In genomic region chr9:113949206-113950078, GRCh38 we compare ENCODE assay signal across 24 cellular contexts.
"Had no signal": no experiment of that assay in that cellular context is flagged by ENCODE, and none has a peak within 500 bp of the region (broad histone marks: within the 10 kb centered on the region; RNA-seq: fewer than 3 reads in every experiment).

No MANE protein-coding gene starts in this region.

- H3K27ac ChIP-seq: adrenal gland, ascending aorta, ovary, psoas muscle, skin epidermis, transverse colon, uterus had no signal

- H3K9me3 Mint-ChIP-seq: activated T-cell treated with anti-CD3 and anti-CD28 coated beads, Interleukin-2, amount 50 U/mL, for 4 hours; activated T-helper 2 cell treated with anti-CD3 and anti-CD28 coated beads, Interferon-gamma antibody, Interleukin-2, Interleukin-4, amounts not matched to agents 10 μg/mL and 5 μg/mL and 100 μg/mL, durations not matched to agents 14 hours and 24 hours and 36 hours; central memory CD8-positive, alpha-beta T cell; stimulated activated naive B cell treated with anti-CD40 and anti-IgM and Interleukin-4, amounts not matched to agents 10 μg/mL and 1 μg/mL and 100 μg/mL, for 72 hours; T-cell had no signal

- H3K36me3 Mint-ChIP-seq: activated naive CD8-positive, alpha-beta T cell; naive thymus-derived CD4-positive, alpha-beta T cell; T-cell had no signal

- H3K27me3 ChIP-seq: adrenal gland, ascending aorta, ovary, transverse colon, uterus had no signal

- H3K27me3 Mint-ChIP-seq: activated naive CD8-positive, alpha-beta T cell; stimulated activated naive B cell treated with anti-CD40 and anti-IgM and Interleukin-4, amounts not matched to agents 10 μg/mL and 1 μg/mL and 100 μg/mL, for 72 hours had no signal

- FAIRE-seq: colon, endometrium, kidney had no signal

- H3K4me1 Mint-ChIP-seq: central memory CD8-positive, alpha-beta T cell; T-cell had no signal

- H3K4me3 Mint-ChIP-seq: activated naive CD8-positive, alpha-beta T cell; activated T-cell treated with anti-CD3 and anti-CD28 coated beads, Interleukin-2, amount 50 U/mL, for 4 hours; central memory CD8-positive, alpha-beta T cell; naive thymus-derived CD4-positive, alpha-beta T cell; stimulated activated naive B cell treated with anti-CD40 and anti-IgM and Interleukin-4, amounts not matched to agents 10 μg/mL and 1 μg/mL and 100 μg/mL, for 72 hours; T-cell had no signal

- H3K9me3 ChIP-seq: adrenal gland, ascending aorta, ovary, psoas muscle, transverse colon, uterus had no signal

- H3K36me3 ChIP-seq: adrenal gland, ascending aorta, ovary, transverse colon, uterus had no signal

- H3K27ac Mint-ChIP-seq: activated naive CD8-positive, alpha-beta T cell; activated T-helper 2 cell treated with anti-CD3 and anti-CD28 coated beads, Interferon-gamma antibody, Interleukin-2, Interleukin-4, amounts not matched to agents 10 μg/mL and 5 μg/mL and 100 μg/mL, durations not matched to agents 14 hours and 24 hours and 36 hours; naive thymus-derived CD4-positive, alpha-beta T cell; stimulated activated naive B cell treated with anti-CD40 and anti-IgM and Interleukin-4, amounts not matched to agents 10 μg/mL and 1 μg/mL and 100 μg/mL, for 72 hours; T-cell had no signal

- DNase-seq: activated CD8-positive, alpha-beta memory T cell treated with anti-CD3 and anti-CD28 coated beads, Interleukin-2, amount 50 U/mL, for 48 hours; activated naive CD4-positive, alpha-beta T cell; activated T-cell treated with anti-CD3 and anti-CD28 coated beads, Interleukin-2, amount 50 U/mL, for 4 hours; foreskin fibroblast; kidney; naive thymus-derived CD4-positive, alpha-beta T cell; ovary; psoas muscle; right cardiac atrium; stimulated activated CD4-positive, alpha-beta T cell treated with anti-CD3 and anti-CD28 coated beads, Interleukin-15, amount 100 ng/mL, for 24 hours; stimulated activated CD8-positive, alpha-beta memory T cell treated with anti-CD3 and anti-CD28 coated beads, Interleukin-4, amount 100 ng/mL, for 48 hours; stimulated activated naive B cell treated with anti-CD40 and anti-IgM and Interleukin-4, amounts not matched to agents 10 μg/mL and 1 μg/mL and 100 μg/mL, for 72 hours; T-cell; transverse colon; uterus had no signal

- H3K4me1 ChIP-seq: psoas muscle, uterus had no signal

- H3K4me3 ChIP-seq: adrenal gland, ascending aorta, lung, ovary, psoas muscle, skin epidermis, transverse colon, uterus had no signal
